8 cellular contexts compared by ENCODE assay signal in genomic region chr3:11155341-11156025, GRCh38. TPM values are rescaled to one million over a fixed set of nuclear protein-coding genes. Genes with fewer than 3 reads are reported as not detected.
A peak's percentile ranks its signal among the peaks of the same experiment; 100 is the strongest.
DNase-seq lines count a peak whose midpoint lies in the region; FAIRE-seq and TF ChIP-seq lines count a peak whose summit lies in the region.

No MANE protein-coding gene starts in this region.

- TF ChIP-seq CTCF in DOHH2 (IDR thresholded peaks at IDR 0.05; ENCODE audit: low read depth, low read length, poor library complexity, severe bottlenecking), result peak; percentile 15
- peak; percentile 88 for TF ChIP-seq CTCF in WERI-Rb-1 (IDR thresholded peaks at IDR 0.05; ENCODE audit: low read depth, low read length)
- peak; percentile 12 to 81 (median 69) for TF ChIP-seq CTCF in esophagus squamous epithelium (IDR thresholded peaks at IDR 0.05)
- peak; percentile 35 to 78 (median 59) for TF ChIP-seq CTCF in tibial nerve (IDR thresholded peaks at IDR 0.05)

- WGBS in esophagus squamous epithelium, 2 donors, result 4 to 18% methylated on average over 4 of the region's 8 CpGs
- WGBS in tibial nerve, 2 donors, result 2 to 8% methylated on average over 7 to 8 of the region's 8 CpGs

- intact Hi-C loops in esophagus squamous epithelium (cut with DNase I), result loop anchor here (10.0 kb wide), 1 partner anchor 179 kb away; no protein-coding TSS in a partner anchor

- H3F3A ChIP-seq in DOHH2 (ENCODE audit: control insufficient read depth, insufficient read depth), result no peaks in the 10 kb centered on the region

- H3K4me3 ChIP-seq in DOHH2 (ENCODE audit: low read length) (no peak overlapping the region), Karpas-422 (ENCODE audit: low read length) (no peak overlapping the region), WERI-Rb-1 (ENCODE audit: low read depth, low read length) (peak overlapping the region; percentile 48), esophagus squamous epithelium (peak overlapping the region; percentile 47 to 78 (median 54)), tibial nerve (peak overlapping the region; percentile 29 to 70 (median 50))

- TF ChIP-seq POLR2A in esophagus squamous epithelium (IDR thresholded peaks at IDR 0.05), result no peak
- TF ChIP-seq POLR2A in tibial nerve (IDR thresholded peaks at IDR 0.05), result no peak
- no peak for TF ChIP-seq POLR2A in GM12892 (IDR thresholded peaks at IDR 0.05; ENCODE audit: low read depth, low read length)

- H4K20me1 ChIP-seq in DOHH2 (ENCODE audit: control insufficient read depth, insufficient read depth, low read depth, low read length), result no peaks in the 10 kb centered on the region
- no peaks in the 10 kb centered on the region for H4K20me1 ChIP-seq in Karpas-422 (ENCODE audit: insufficient read depth, low read depth, low read length)

- H2AFZ ChIP-seq in Karpas-422 (ENCODE audit: low read length), result no peak overlapping the region

- H3K27ac ChIP-seq in DOHH2 (ENCODE audit: low read depth, low read length) (no peak overlapping the region), Karpas-422 (ENCODE audit: low read length) (no peak overlapping the region), WERI-Rb-1 (no peak overlapping the region), esophagus squamous epithelium (peak overlapping the region; percentile 46 to 75 (median 70)), tibial nerve (peak overlapping the region; percentile 13 to 87 (median 43))

- FAIRE-seq in GM12892 (lab: Jason Lieb, UNC), result no peak

- peaks cover 28% of the 10 kb centered on the region for H3K27me3 ChIP-seq in DOHH2 (ENCODE audit: control insufficient read depth, low read length)
- no peaks in the 10 kb centered on the region for H3K27me3 ChIP-seq in Karpas-422 (ENCODE audit: low read length)
- H3K27me3 ChIP-seq in WERI-Rb-1 (ENCODE audit: insufficient read depth, low read depth, severe bottlenecking), result peaks cover 14% of the 10 kb centered on the region
- peaks cover 0 to 39% (median 0%) of the 10 kb centered on the region in 4 donors for H3K27me3 ChIP-seq in esophagus squamous epithelium
- peaks cover 0 to 15% of the 10 kb centered on the region in 2 donors for H3K27me3 ChIP-seq in tibial nerve

- H3K9me2 ChIP-seq in DOHH2 (replicated peaks; ENCODE audit: control insufficient read depth, low read length) (no peaks in the 10 kb centered on the region), Karpas-422 (replicated peaks; ENCODE audit: insufficient read depth, low read length) (no peaks in the 10 kb centered on the region)

- H3K4me1 ChIP-seq in DOHH2 (ENCODE audit: control insufficient read depth, low read length) (no peaks in the 10 kb centered on the region), Karpas-422 (ENCODE audit: low read length) (no peaks in the 10 kb centered on the region), esophagus squamous epithelium (peaks cover 8 to 44% (median 20%) of the 10 kb centered on the region in 3 donors), tibial nerve (peaks cover 0 to 69% (median 0%) of the 10 kb centered on the region in 4 donors)

- no peaks in the 10 kb centered on the region for H3K79me2 ChIP-seq in DOHH2 (ENCODE audit: control insufficient read depth, low read length)
- no peaks in the 10 kb centered on the region for H3K79me2 ChIP-seq in Karpas-422 (ENCODE audit: low read length)

- TF ChIP-seq EP300 in tibial nerve (IDR thresholded peaks at IDR 0.05), result peak in 1 of 2 donors; percentile 31

- H3K9me3 ChIP-seq in DOHH2 (ENCODE audit: control insufficient read depth, insufficient read depth, low read length), result no peaks in the 10 kb centered on the region
- no peaks in the 10 kb centered on the region for H3K9me3 ChIP-seq in Karpas-422 (ENCODE audit: low read length)
- no peaks in the 10 kb centered on the region for H3K9me3 ChIP-seq in WERI-Rb-1 (ENCODE audit: severe bottlenecking)
- no peaks in the 10 kb centered on the region for H3K9me3 ChIP-seq in esophagus squamous epithelium
- no peaks in the 10 kb centered on the region for H3K9me3 ChIP-seq in tibial nerve

- DNase-seq in Karpas-422, result peak; percentile 65
- DNase-seq in WERI-Rb-1, result peak; percentile 79
- DNase-seq in esophagus squamous epithelium (lab: John Stamatoyannopoulos, UW), result no peak
- DNase-seq in midbrain (lab: John Stamatoyannopoulos, UW), result peak; percentile 49
- DNase-seq in tibial nerve (ENCODE audit: low spot score in 2 of 2), result peak; percentile 62 to 78
- DNase-seq in NCI-H446 treated with DMSO at 0.1 percent for 48 hours (lab: John Stamatoyannopoulos, UW), result no peak
- DNase-seq in GM12892 (ENCODE audit: insufficient read length), result no peak

- no peak overlapping the region for H3K9ac ChIP-seq in Karpas-422 (ENCODE audit: low read length)

- no peaks in the 10 kb centered on the region for H3K36me3 ChIP-seq in DOHH2 (ENCODE audit: control insufficient read depth, low read length)
- H3K36me3 ChIP-seq in Karpas-422 (ENCODE audit: insufficient read depth, low read length), result no peaks in the 10 kb centered on the region
- H3K36me3 ChIP-seq in WERI-Rb-1, result no peaks in the 10 kb centered on the region
- no peaks in the 10 kb centered on the region for H3K36me3 ChIP-seq in esophagus squamous epithelium
- H3K36me3 ChIP-seq in tibial nerve, result no peaks in the 10 kb centered on the region

- no peak overlapping the region for H3K4me2 ChIP-seq in DOHH2 (ENCODE audit: low read length)
- no peak overlapping the region for H3K4me2 ChIP-seq in Karpas-422 (ENCODE audit: low read depth, low read length, poor library complexity, severe bottlenecking)

RNA-seq across cellular contexts. Expression of gene HRH1, which starts 1.2 kb away (rescaled TPM):
- total RNA-seq in Karpas-422 (2014; rRNA removed; shearing (Covaris generic); ENCODE audit: low replicate concordance), result 6.2 and 9.6 TPM in 2 replicates
- 1 to 10 TPM; 4.1 to 8.8 (median 4.4) TPM for total RNA-seq in esophagus squamous epithelium
- 10 to 100 TPM; 13.8 to 20.3 (median 15.9) TPM for total RNA-seq in tibial nerve
- polyA plus RNA-seq in GM12892 (2012; ENCODE audit: missing spikeins), result not detected

Comparison
In these comparisons a context has a peak if more than half of its experiments do, and no peak if none do; other contexts are left out.
1. H3K27ac ChIP-seq: peak in esophagus squamous epithelium (4 of 4) and tibial nerve (4 of 4); none in DOHH2 (single experiment), Karpas-422 (single experiment) and WERI-Rb-1 (single experiment).
2. H3K4me3 ChIP-seq: peak in WERI-Rb-1 (single experiment), esophagus squamous epithelium (4 of 4) and tibial nerve (4 of 4); none in DOHH2 (single experiment) and Karpas-422 (single experiment).
3. CTCF ChIP-seq: peak in every context shown above with its lines; median percentile 88 in WERI-Rb-1; 69 in esophagus squamous epithelium; 59 in tibial nerve; 15 in DOHH2.
4. DNase-seq: peak in Karpas-422 (single experiment), WERI-Rb-1 (single experiment), midbrain (single experiment) and tibial nerve (2 of 2); none in esophagus squamous epithelium (single experiment), NCI-H446 treated with DMSO at 0.1 percent for 48 hours (single experiment) and GM12892 (single experiment).